ENCODE assay signal across 8 cellular contexts in genomic region chr9:92115977-92116285, GRCh38. TPM values are rescaled to one million over a fixed set of nuclear protein-coding genes. Genes with fewer than 3 reads are reported as not detected.
DNase-seq lines count a peak whose midpoint lies in the region; ATAC-seq and TF ChIP-seq lines count a peak whose summit lies in the region.

No MANE protein-coding gene starts in this region.

- ATAC-seq in heart right ventricle (no peak), left cardiac atrium (no peak), lower lobe of right lung (no peak), HG02610 (IDR thresholded peaks at IDR 0.05; ENCODE audit: unreplicated experiment) (no peak), HG02588 (IDR thresholded peaks at IDR 0.05; ENCODE audit: unreplicated experiment) (no peak)

- H3K9ac ChIP-seq in adipocyte (ENCODE audit: low read length): peak overlapping the region; percentile 90

- peaks cover 0 to 33% (median 20%) of the 10 kb centered on the region in 9 donors for H3K4me1 ChIP-seq in heart right ventricle
- H3K4me1 ChIP-seq in adipocyte (ENCODE audit: control insufficient read depth, insufficient read depth, low read length): peaks cover 11% of the 10 kb centered on the region
- peaks cover 21% of the 10 kb centered on the region for H3K4me1 ChIP-seq in lower lobe of right lung
- no peaks in the 10 kb centered on the region for H3K4me1 ChIP-seq in urinary bladder (ENCODE audit: insufficient read depth)

- H3K27me3 ChIP-seq in heart right ventricle: no peaks in the 10 kb centered on the region
- H3K27me3 ChIP-seq in adipocyte (replicated peaks; ENCODE audit: control insufficient read depth, insufficient read depth, low read length): no peaks in the 10 kb centered on the region
- no peaks in the 10 kb centered on the region for H3K27me3 ChIP-seq in lower lobe of right lung (ENCODE audit: low read depth)

- WGBS in heart right ventricle, 2 donors: 43 to 47% methylated on average over 4 of the region's 4 CpGs
- 43% methylated on average over 4 of the region's 4 CpGs for WGBS in urinary bladder

- DNase-seq in heart right ventricle (no peak), left cardiac atrium (no peak), adipocyte (ENCODE audit: low read depth) (no peak), lower lobe of right lung (no peak), GDM1 (lab: John Stamatoyannopoulos, UW) (no peak)

- H3K4me3 ChIP-seq in heart right ventricle (peak overlapping the region; percentile 65 to 90 (median 78)), adipocyte (ENCODE audit: low read length) (peak overlapping the region; percentile 97), lower lobe of right lung (peak overlapping the region; percentile 84), urinary bladder (ENCODE audit: low read depth, low read length) (peak overlapping the region; percentile 88)

- intact Hi-C loops in heart right ventricle (cut with DNase I) (loop anchor here in 1 of 10 donors (10.0 kb wide), 1 partner anchor 81 kb away; no protein-coding TSS in a partner anchor), left cardiac atrium (cut with DNase I) (no loop called here), lower lobe of right lung (cut with DNase I) (no loop called here)

- H3K36me3 ChIP-seq in heart right ventricle (peaks cover 0 to 14% (median 0%) of the 10 kb centered on the region in 9 donors), adipocyte (ENCODE audit: control insufficient read depth, insufficient read depth, low read length, severe bottlenecking) (peaks cover 15% of the 10 kb centered on the region), lower lobe of right lung (peaks cover 16% of the 10 kb centered on the region), urinary bladder (ENCODE audit: insufficient read depth) (no peaks in the 10 kb centered on the region)

- H3K27ac ChIP-seq in heart right ventricle: peak overlapping the region; percentile 79 to 94 (median 86)
- H3K27ac ChIP-seq in lower lobe of right lung: peak overlapping the region; percentile 92
- H3K27ac ChIP-seq in urinary bladder (ENCODE audit: low read depth): peak overlapping the region; percentile 2

- H3K9me3 ChIP-seq in heart right ventricle (no peaks in the 10 kb centered on the region), adipocyte (ENCODE audit: control insufficient read depth, low read length) (peaks cover 10% of the 10 kb centered on the region), lower lobe of right lung (no peaks in the 10 kb centered on the region)

- TF ChIP-seq CTCF in heart right ventricle (IDR thresholded peaks at IDR 0.05) (no peak), lower lobe of right lung (IDR thresholded peaks at IDR 0.05) (no peak)

RNA-seq across cellular contexts. Expression of gene SPTLC1, which starts 0.7 kb away (rescaled TPM):
- total RNA-seq in heart right ventricle (10 to 100 TPM; 17.5 to 28.1 (median 23.0) TPM), left cardiac atrium (10 to 100 TPM; 29.9 to 31.6 TPM), lower lobe of right lung (65.4 TPM), urinary bladder (111 TPM)
- polyA plus RNA-seq in heart right ventricle (10 to 100 TPM; 17.1 to 25.5 TPM), urinary bladder (52.9 TPM)

Comparison
In these comparisons a context has a peak if more than half of its experiments do, and no peak if none do; other contexts are left out.
1. H3K27ac ChIP-seq: peak in every context shown above with its lines; median percentile 92 in lower lobe of right lung; 86 in heart right ventricle; 2 in urinary bladder.